ENCODE assay signal across 25 cellular contexts in the genomic region with DNA sequence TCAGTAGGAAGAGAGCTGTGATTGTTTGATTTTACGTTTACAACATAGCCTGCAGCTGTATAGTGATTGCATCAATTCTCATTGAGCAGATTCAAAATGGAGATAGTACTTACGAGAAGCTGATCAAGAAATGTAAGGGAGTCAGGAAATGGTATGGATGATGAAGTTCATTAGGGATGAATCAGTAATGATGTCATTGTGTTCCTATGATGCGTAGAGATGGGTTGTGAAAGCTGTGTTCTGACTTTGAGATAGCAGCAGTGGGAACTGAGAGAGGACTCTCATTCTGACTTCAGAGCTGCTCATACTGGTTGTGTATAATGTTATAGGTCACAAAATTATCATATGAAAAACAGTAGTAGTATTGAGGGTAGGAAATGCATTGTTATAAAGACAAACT. TPM values are rescaled to one million over a fixed set of nuclear protein-coding genes. Genes with fewer than 3 reads are reported as not detected.
A peak's percentile ranks its signal among the peaks of the same experiment; 100 is the strongest.
DNase-seq lines count a peak whose midpoint lies in the region; ATAC-seq and TF ChIP-seq lines count a peak whose summit lies in the region.
"Had no signal": no experiment of that assay in that cellular context is flagged by ENCODE, and none has a peak within 500 bp of the region (broad histone marks: within the 10 kb centered on the region; RNA-seq: fewer than 3 reads in every experiment).

No MANE protein-coding gene starts in this region.

- H3K4me3 Mint-ChIP-seq in activated CD4-positive, alpha-beta T cell treated with anti-CD3 and anti-CD28 coated beads for 36 hours = no peak overlapping the region
- H3K4me3 Mint-ChIP-seq in activated T-helper 17 cell treated with anti-CD3 and anti-CD28 coated beads, Interleukin-2, amount 50 U/mL, for 72 hours = no peak overlapping the region
- H3K4me3 Mint-ChIP-seq in mesothelial cell of epicardium = no peak overlapping the region
- H3K4me3 Mint-ChIP-seq: CD4-positive, alpha-beta memory T cell had no signal

- H3K9me3 Mint-ChIP-seq in activated CD4-positive, alpha-beta T cell treated with anti-CD3 and anti-CD28 coated beads for 36 hours (ENCODE audit: low read depth) = no peaks in the 10 kb centered on the region
- H3K9me3 Mint-ChIP-seq in activated T-helper 17 cell treated with anti-CD3 and anti-CD28 coated beads, Interleukin-2, amount 50 U/mL, for 72 hours = no peaks in the 10 kb centered on the region
- H3K9me3 Mint-ChIP-seq in mesothelial cell of epicardium = no peaks in the 10 kb centered on the region
- H3K9me3 Mint-ChIP-seq: CD4-positive, alpha-beta memory T cell had no signal

- H3K27me3 ChIP-seq in brain microvascular endothelial cell (replicated peaks) = no peaks in the 10 kb centered on the region
- H3K27me3 ChIP-seq in Karpas-422 (ENCODE audit: low read length) = no peaks in the 10 kb centered on the region
- H3K27me3 ChIP-seq: BLaER1, MG63, Peyer's patch, SJCRH30 had no signal

- no peaks in the 10 kb centered on the region for H3K9me2 ChIP-seq in Karpas-422 (replicated peaks; ENCODE audit: insufficient read depth, low read length)

- DNase-seq in activated CD4-positive, alpha-beta T cell treated with anti-CD3 and anti-CD28 coated beads for 36 hours = no peak
- no peak for DNase-seq in activated CD4-positive, alpha-beta T cell treated with anti-CD3 and anti-CD28 coated beads for 1 hour
- DNase-seq in fibroblast of pulmonary artery (ENCODE audit: low read depth) = peak; percentile 72
- DNase-seq in brain microvascular endothelial cell = no peak
- no peak for DNase-seq in mesothelial cell of epicardium (ENCODE audit: low spot score in 2 of 2, unreplicated experiment in 2 of 2)
- no peak for DNase-seq in Karpas-422
- DNase-seq: ACHN; Caco-2; CD4-positive, alpha-beta memory T cell; DMS 273 treated with DMSO at 0.1 percent for 48 hours; DND-41; MG63; NCI-H1048; NCI-H1417 treated with DMSO at 0.1 percent for 48 hours; NCI-H187; NCI-H2227 treated with DMSO at 0.1 percent for 48 hours; NCI-H510A; NCI-H774; Peyer's patch; SJCRH30 had no signal

- no peaks in the 10 kb centered on the region for H4K20me1 ChIP-seq in Karpas-422 (ENCODE audit: insufficient read depth, low read depth, low read length)
- H4K20me1 ChIP-seq: BLaER1 had no signal

- peak; percentile 71 for ATAC-seq in activated CD4-positive, alpha-beta T cell treated with anti-CD3 and anti-CD28 coated beads for 36 hours
- ATAC-seq in activated T-helper 17 cell treated with anti-CD3 and anti-CD28 coated beads, Interleukin-2, amount 50 U/mL, for 72 hours (replicated peaks) = peak; percentile 55
- no peak for ATAC-seq in GM18505 (IDR thresholded peaks at IDR 0.05; ENCODE audit: unreplicated experiment)
- ATAC-seq: HCT116 had no signal

- POLR2A ChIA-PET in activated CD4-positive, alpha-beta T cell treated with anti-CD3 and anti-CD28 coated beads for 36 hours (lab: Charles Lee) = interaction anchor here (0.7 kb wide), 1 partner anchor 164 kb away, joined by 3 read pairs; no protein-coding TSS in a partner anchor

- no peak overlapping the region for H3K4me2 ChIP-seq in Karpas-422 (ENCODE audit: low read depth, low read length, poor library complexity, severe bottlenecking)
- H3K4me2 ChIP-seq: BLaER1 had no signal

- in situ Hi-C loops in brain microvascular endothelial cell (cut with HindIII; ENCODE audit: low pct_ligation_motif_present, low sequenced_read_pairs) = loop anchor here (25.0 kb wide), 1 partner anchor 257 kb away; no protein-coding TSS in a partner anchor

- H3K27ac ChIP-seq in brain microvascular endothelial cell (no peak overlapping the region), Karpas-422 (ENCODE audit: low read length) (no peak overlapping the region)
- H3K27ac ChIP-seq: 22Rv1, BLaER1, Peyer's patch, SJCRH30 had no signal

- H3K36me3 ChIP-seq in brain microvascular endothelial cell (replicated peaks) (no peaks in the 10 kb centered on the region), Karpas-422 (ENCODE audit: insufficient read depth, low read length) (peaks cover 20% of the 10 kb centered on the region; the same call in 1 of the 2 replicates)
- H3K36me3 ChIP-seq: MG63 had no signal

- no peak for TF ChIP-seq POLR2A in GM18505 (IDR thresholded peaks at IDR 0.05; ENCODE audit: borderline replicate concordance, extremely low read depth, insufficient read depth, insufficient read length)

- CTCF ChIA-PET in activated CD4-positive, alpha-beta T cell treated with anti-CD3 and anti-CD28 coated beads for 36 hours (lab: Charles Lee) = interaction anchor here (0.6 to 1.2 kb wide), 4 partner anchors 11 to 274 kb away, joined by 3 read pairs; no protein-coding TSS in a partner anchor

- H2AFZ ChIP-seq in Karpas-422 (ENCODE audit: low read length) = no peak overlapping the region

- H3K4me3 ChIP-seq in fibroblast of pulmonary artery (replicated peaks; ENCODE audit: low read depth, low read length) (no peak overlapping the region), brain microvascular endothelial cell (ENCODE audit: low read depth, low read length) (no peak overlapping the region), Karpas-422 (ENCODE audit: low read length) (no peak overlapping the region)
- H3K4me3 ChIP-seq: BLaER1, MG63, Peyer's patch, SJCRH30 had no signal

- H3K4me1 ChIP-seq in Karpas-422 (ENCODE audit: low read length) = no peaks in the 10 kb centered on the region
- H3K4me1 ChIP-seq: BLaER1, Caco-2, Peyer's patch, SJCRH30 had no signal

- H3K27ac Mint-ChIP-seq in activated CD4-positive, alpha-beta T cell treated with anti-CD3 and anti-CD28 coated beads for 36 hours = no peak overlapping the region
- no peak overlapping the region for H3K27ac Mint-ChIP-seq in activated T-helper 17 cell treated with anti-CD3 and anti-CD28 coated beads, Interleukin-2, amount 50 U/mL, for 72 hours
- H3K27ac Mint-ChIP-seq in mesothelial cell of epicardium = no peak overlapping the region

- H3K9me3 ChIP-seq in Karpas-422 (ENCODE audit: low read length) = no peaks in the 10 kb centered on the region
- H3K9me3 ChIP-seq: Caco-2, MG63, Peyer's patch, SJCRH30 had no signal

- intact Hi-C loops in activated CD4-positive, alpha-beta T cell treated with anti-CD3 and anti-CD28 coated beads for 36 hours (cut with DNase I, micrococcal nuclease) = loop anchor here in 1 of 2 experiments (5.0 kb wide), 1 partner anchor 177 kb away; no protein-coding TSS in a partner anchor

- H3K27me3 Mint-ChIP-seq in activated CD4-positive, alpha-beta T cell treated with anti-CD3 and anti-CD28 coated beads for 36 hours = no peaks in the 10 kb centered on the region
- no peaks in the 10 kb centered on the region for H3K27me3 Mint-ChIP-seq in activated T-helper 17 cell treated with anti-CD3 and anti-CD28 coated beads, Interleukin-2, amount 50 U/mL, for 72 hours
- H3K27me3 Mint-ChIP-seq in mesothelial cell of epicardium (ENCODE audit: low read depth) = no peaks in the 10 kb centered on the region
- H3K27me3 Mint-ChIP-seq: CD4-positive, alpha-beta memory T cell had no signal

- H3K36me3 Mint-ChIP-seq in activated CD4-positive, alpha-beta T cell treated with anti-CD3 and anti-CD28 coated beads for 36 hours (ENCODE audit: low read depth) = peaks cover 18% of the 10 kb centered on the region
- H3K36me3 Mint-ChIP-seq in activated T-helper 17 cell treated with anti-CD3 and anti-CD28 coated beads, Interleukin-2, amount 50 U/mL, for 72 hours (ENCODE audit: low read depth) = peaks cover 66% of the 10 kb centered on the region
- H3K36me3 Mint-ChIP-seq in mesothelial cell of epicardium = peaks cover 19% of the 10 kb centered on the region

- peaks cover 4% of the 10 kb centered on the region for H3K4me1 Mint-ChIP-seq in activated CD4-positive, alpha-beta T cell treated with anti-CD3 and anti-CD28 coated beads for 36 hours
- H3K4me1 Mint-ChIP-seq in activated T-helper 17 cell treated with anti-CD3 and anti-CD28 coated beads, Interleukin-2, amount 50 U/mL, for 72 hours = peaks cover 6% of the 10 kb centered on the region
- H3K4me1 Mint-ChIP-seq in mesothelial cell of epicardium = peaks cover 3% of the 10 kb centered on the region
- H3K4me1 Mint-ChIP-seq: CD4-positive, alpha-beta memory T cell had no signal

- no peak overlapping the region for H3K9ac ChIP-seq in Karpas-422 (ENCODE audit: low read length)
- H3K9ac ChIP-seq: BLaER1 had no signal

- TF ChIP-seq CTCF in fibroblast of pulmonary artery (IDR thresholded peaks at IDR 0.05; ENCODE audit: low read length, missing control alignments) = no peak
- TF ChIP-seq CTCF in brain microvascular endothelial cell (IDR thresholded peaks at IDR 0.05; ENCODE audit: low read depth, low read length, missing control alignments) = no peak
- no peak for TF ChIP-seq CTCF in mesothelial cell of epicardium (IDR thresholded peaks at IDR 0.05; ENCODE audit: unreplicated experiment)

- no peaks in the 10 kb centered on the region for H3K79me2 ChIP-seq in Karpas-422 (ENCODE audit: low read length)

RNA-seq across cellular contexts. Expression of gene TTLL5, which starts 44.0 kb away (rescaled TPM):
- total RNA-seq in activated CD4-positive, alpha-beta T cell treated with anti-CD3 and anti-CD28 coated beads for 36 hours = 10 to 100 TPM; 27.3 to 38.6 TPM
- total RNA-seq in activated T-helper 17 cell treated with anti-CD3 and anti-CD28 coated beads, Interleukin-2, amount 50 U/mL, for 72 hours = 10 to 100 TPM; 24.6 to 36.3 TPM
- 42.5 to 45.8 TPM (median 45.2 TPM) in 3 replicates for total RNA-seq in mesothelial cell of epicardium
- 28.6 and 53.7 TPM in 2 replicates for total RNA-seq in Karpas-422 (2014; rRNA removed; shearing (Covaris generic); ENCODE audit: low replicate concordance)

RNA-seq across cellular contexts. Expression of gene ERG28, which starts 44.3 kb away (rescaled TPM):
- 10 to 100 TPM; 19.1 to 23.7 TPM for total RNA-seq in activated CD4-positive, alpha-beta T cell treated with anti-CD3 and anti-CD28 coated beads for 36 hours
- total RNA-seq in activated T-helper 17 cell treated with anti-CD3 and anti-CD28 coated beads, Interleukin-2, amount 50 U/mL, for 72 hours = 10 to 100 TPM; 19.4 to 21.2 TPM
- total RNA-seq in mesothelial cell of epicardium = 25.5 to 26.3 TPM (median 26.2 TPM) in 3 replicates
- total RNA-seq in Karpas-422 (2014; rRNA removed; shearing (Covaris generic); ENCODE audit: low replicate concordance) = 19.1 and 48.8 TPM in 2 replicates
